1 cellular context compared by ENCODE assay signal in genomic region chr11:60334005-60334620, GRCh38.
TF ChIP-seq lines count a peak whose summit lies in the region.

No MANE protein-coding gene starts in this region.

TF ChIP-seq in H1, 55 proteins besides CTCF, POLR2A, EP300 and RAD21:
- TF ChIP-seq EGR1 (IDR thresholded peaks at IDR 0.05; ENCODE audit: borderline replicate concordance, low read depth, low read length) (no peak), YY1 (IDR thresholded peaks at IDR 0.05; ENCODE audit: low read depth, low read length) (peak; percentile 83)
